19 cellular contexts compared by ENCODE assay signal in the genomic region with DNA sequence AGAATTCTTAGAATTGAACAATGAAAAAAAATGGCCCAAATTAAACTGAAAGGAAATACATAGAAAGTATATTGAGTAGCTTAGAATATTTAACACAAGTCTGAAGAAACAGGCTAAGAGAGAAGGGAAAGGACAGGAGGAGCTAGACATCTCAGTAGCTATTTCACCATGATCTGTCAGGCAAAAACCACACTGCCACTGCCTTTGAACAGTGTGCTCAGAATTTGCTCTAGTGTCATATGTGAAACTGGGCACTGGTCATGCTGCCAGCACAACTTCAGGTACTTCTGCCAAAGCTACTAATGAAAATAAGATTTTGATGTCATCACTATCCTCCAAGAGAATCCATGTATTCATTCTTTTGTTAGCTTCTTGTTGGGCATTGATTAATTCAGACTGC.
A peak's percentile ranks its signal among the peaks of the same experiment; 100 is the strongest.
DNase-seq lines count a peak whose midpoint lies in the region; ATAC-seq, FAIRE-seq and TF ChIP-seq lines count a peak whose summit lies in the region.
"Had no signal": no experiment of that assay in that cellular context is flagged by ENCODE, and none has a peak within 500 bp of the region (broad histone marks: within the 10 kb centered on the region; RNA-seq: fewer than 3 reads in every experiment).

No MANE protein-coding gene starts in this region.

- no peaks in the 10 kb centered on the region for H3K27me3 ChIP-seq in OCI-LY1 (ENCODE audit: insufficient read depth, low read length)

- H3F3A ChIP-seq in OCI-LY1 (ENCODE audit: insufficient read depth, low read length), result no peaks in the 10 kb centered on the region

- no peaks in the 10 kb centered on the region for H3K36me3 ChIP-seq in OCI-LY1 (ENCODE audit: insufficient read depth, low read length)

- H3K9me3 ChIP-seq in OCI-LY1 (ENCODE audit: low read length), result no peaks in the 10 kb centered on the region

- no peaks in the 10 kb centered on the region for H3K9me2 ChIP-seq in OCI-LY1 (ENCODE audit: low read depth, low read length)

- no peak overlapping the region for H3K27ac ChIP-seq in OCI-LY1 (ENCODE audit: low read depth, low read length, poor library complexity, severe bottlenecking)

- no peaks in the 10 kb centered on the region for H4K20me1 ChIP-seq in OCI-LY1 (ENCODE audit: insufficient read depth, low read length)

- TF ChIP-seq POLR2A in H54 (IDR thresholded peaks at IDR 0.05; ENCODE audit: low read depth, low read length), result no peak

- peak; percentile 43 for FAIRE-seq in H54 (lab: Jason Lieb, UNC)
- FAIRE-seq: GM12892, GM19239 had no signal

- peak overlapping the region; percentile 95 for H2AFZ ChIP-seq in OCI-LY1 (ENCODE audit: low read length)
- H2AFZ ChIP-seq: GM23338 had no signal

- no peak for ATAC-seq in GM21528 (IDR thresholded peaks at IDR 0.05; ENCODE audit: low FRiP score, unreplicated experiment)
- ATAC-seq: GM23338 had no signal

- H3K9ac ChIP-seq in OCI-LY1 (ENCODE audit: low read length), result no peak overlapping the region

- TF ChIP-seq CTCF in OCI-LY1 (IDR thresholded peaks at IDR 0.05; ENCODE audit: low read length), result no peak

- H3K4me2 ChIP-seq in OCI-LY1 (ENCODE audit: low read length), result peak overlapping the region; percentile 55
- H3K4me2 ChIP-seq: GM23338 had no signal

- no peak overlapping the region for H3K4me3 ChIP-seq in OCI-LY1 (ENCODE audit: low read depth, low read length, poor library complexity, severe bottlenecking)
- H3K4me3 ChIP-seq: GM23338 had no signal

- in situ Hi-C loops in G401 (cut with HindIII; ENCODE audit: low sequenced_read_pairs), result no loop called here

- DNase-seq in G401 (ENCODE audit: low spot score), result peak; percentile 19
- DNase-seq in H54 (ENCODE audit: insufficient read length, low spot score), result no peak
- DNase-seq in amygdala (lab: John Stamatoyannopoulos, UW), result no peak
- DNase-seq in GOT3 (lab: John Stamatoyannopoulos, UW), result no peak
- DNase-seq in NCI-H128 (lab: John Stamatoyannopoulos, UW; ENCODE audit: unreplicated experiment), result no peak
- DNase-seq: C1 segment of cervical spinal cord; Calu3; CD4-positive, alpha-beta memory T cell; COR-L47; DMS53; DMS79 treated with DMSO at 0.1 percent for 48 hours; GF-D8; H7; HCEC 1CT had no signal

- H3K4me1 ChIP-seq in OCI-LY1 (ENCODE audit: insufficient read depth, low read length, severe bottlenecking), result peaks cover 8% of the 10 kb centered on the region

- no peaks in the 10 kb centered on the region for H3K79me2 ChIP-seq in OCI-LY1 (ENCODE audit: insufficient read depth, low read length)
